1 cellular context compared by ENCODE assay signal in genomic region chr17:40115101-40115436, GRCh38.
TF ChIP-seq lines count a peak whose summit lies in the region.

No MANE protein-coding gene starts in this region.

TF ChIP-seq in SK-N-SH treated with all-trans-retinoic acid at 6 μM for 48 hours, 23 proteins besides CTCF, POLR2A, EP300 and RAD21 (continued from another document):
- TF ChIP-seq PATZ1 (CRISPR knock-in tag; IDR thresholded peaks at IDR 0.05; ENCODE audit: borderline replicate concordance): no peak
- TF ChIP-seq CSRNP3 (CRISPR knock-in tag; IDR thresholded peaks at IDR 0.05): no peak
- TF ChIP-seq ESRRG (CRISPR knock-in tag; IDR thresholded peaks at IDR 0.05): no peak
